Comparison of ENCODE assay signal across 8 cellular contexts in the genomic region with DNA sequence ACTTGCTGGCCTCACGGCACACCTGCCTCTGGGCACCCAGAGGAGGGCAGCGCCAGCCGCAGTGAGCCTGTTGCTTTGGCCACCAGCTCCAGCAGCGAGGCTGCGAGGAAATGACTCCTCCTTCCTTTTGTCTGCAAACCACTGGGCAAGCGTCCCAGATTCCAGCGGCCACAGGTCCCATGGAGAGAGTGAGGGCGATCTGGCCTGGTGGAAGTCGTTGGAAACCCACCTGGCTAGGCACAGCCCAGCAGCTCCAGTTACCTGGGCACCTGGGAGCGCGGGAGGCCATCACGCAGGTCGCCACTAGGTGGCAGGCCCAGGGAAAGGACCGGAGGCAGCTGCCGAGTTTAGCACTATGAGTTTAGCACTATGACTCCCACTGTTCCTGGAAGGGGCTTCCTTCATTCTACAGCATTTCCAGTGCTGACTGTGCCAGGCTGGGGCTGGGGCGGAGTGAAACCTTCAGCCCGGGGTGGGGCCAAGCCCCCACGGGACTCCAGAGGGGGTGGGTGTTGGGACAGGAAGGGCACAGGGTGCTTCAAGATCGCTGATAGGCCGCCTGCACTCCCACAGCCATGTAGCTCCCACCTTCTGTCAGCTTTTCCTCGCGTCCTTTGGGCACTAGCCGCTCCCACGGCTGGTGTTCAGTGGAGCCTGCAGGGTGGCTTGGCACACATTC. TPM values are rescaled to one million over a fixed set of nuclear protein-coding genes. Genes with fewer than 3 reads are reported as not detected.
A peak's percentile ranks its signal among the peaks of the same experiment; 100 is the strongest.
DNase-seq lines count a peak whose midpoint lies in the region; ATAC-seq and TF ChIP-seq lines count a peak whose summit lies in the region.

No MANE protein-coding gene starts in this region.

- no peak overlapping the region for H3K4me3 ChIP-seq in endodermal cell (ENCODE audit: low read length)
- H3K4me3 ChIP-seq in vagina, result no peak overlapping the region

- H3K4me3 Mint-ChIP-seq in activated CD4-positive, alpha-beta memory T cell treated with anti-CD3 and anti-CD28 coated beads, Interleukin-2, amount 10 ng/mL, durations not matched to agents 7 days and 5 days, result no peak overlapping the region
- H3K4me3 Mint-ChIP-seq in endodermal cell (no peak overlapping the region), osteocyte (ENCODE audit: unreplicated experiment) (no peak overlapping the region)

- DNase-seq in AG09319 (ENCODE audit: extremely low read depth, low read depth) (no peak), NCI-H510A (lab: John Stamatoyannopoulos, UW) (peak; percentile 79), endodermal cell (peak; percentile 96), osteocyte (ENCODE audit: extremely low spot score, unreplicated experiment) (no peak), vagina (ENCODE audit: extremely low spot score in 2 of 2) (no peak)
- peak; percentile 71 for DNase-seq in activated CD4-positive, alpha-beta memory T cell treated with anti-CD3 and anti-CD28 coated beads, Interleukin-2, amount 10 ng/mL, durations not matched to agents 7 days and 5 days

- TF ChIP-seq CTCF in AG09319 (IDR thresholded peaks at IDR 0.05; ENCODE audit: low read depth, low read length) (peak; percentile 46), endodermal cell (conservative IDR thresholded peaks at IDR 0.05) (peak; percentile 92), osteocyte (IDR thresholded peaks at IDR 0.05) (peak; percentile 73), vagina (IDR thresholded peaks at IDR 0.05) (peak in 2 of 3 experiments; percentile 32 to 42)

- H3K36me3 ChIP-seq in endodermal cell (ENCODE audit: control insufficient read depth, insufficient read depth, low read length), result no peaks in the 10 kb centered on the region
- no peaks in the 10 kb centered on the region for H3K36me3 ChIP-seq in vagina

- H3K9ac ChIP-seq in endodermal cell (ENCODE audit: extremely low read depth, low read length, poor library complexity, severe bottlenecking), result no peak overlapping the region

- CTCF ChIA-PET in activated CD4-positive, alpha-beta memory T cell treated with anti-CD3 and anti-CD28 coated beads, Interleukin-2, amount 10 ng/mL, durations not matched to agents 7 days and 5 days (lab: Charles Lee), result interaction anchor here (0.7 to 7.1 kb wide), 28 partner anchors 10 to 278 kb away, joined by 3 to 108 read pairs (median 4); partner anchors contain the start of genes DNAJC11 and PLEKHG5

- H3K4me1 ChIP-seq in endodermal cell (ENCODE audit: control insufficient read depth, insufficient read depth, low read length), result peaks cover 4% of the 10 kb centered on the region
- peaks cover 58% of the 10 kb centered on the region for H3K4me1 ChIP-seq in vagina

- POLR2A ChIA-PET in activated CD4-positive, alpha-beta memory T cell treated with anti-CD3 and anti-CD28 coated beads, Interleukin-2, amount 10 ng/mL, durations not matched to agents 7 days and 5 days (lab: Charles Lee), result interaction anchor here (0.6 to 1.0 kb wide), 2 partner anchors 15 to 182 kb away, joined by 3 read pairs; no protein-coding TSS in a partner anchor

- 15 to 17% methylated on average over 14 to 24 of the region's 24 CpGs for WGBS in endodermal cell (ENCODE audit: insufficient coverage in 1 of 2, insufficient read length in 1 of 2), 2 experiments

- H3K27ac ChIP-seq in endodermal cell (ENCODE audit: low read depth, low read length), result no peak overlapping the region
- no peak overlapping the region for H3K27ac ChIP-seq in vagina

- no peaks in the 10 kb centered on the region for H3K9me3 Mint-ChIP-seq in activated CD4-positive, alpha-beta memory T cell treated with anti-CD3 and anti-CD28 coated beads, Interleukin-2, amount 10 ng/mL, durations not matched to agents 7 days and 5 days
- H3K9me3 Mint-ChIP-seq in endodermal cell, result no peaks in the 10 kb centered on the region
- no peaks in the 10 kb centered on the region for H3K9me3 Mint-ChIP-seq in osteocyte (ENCODE audit: unreplicated experiment)

- intact Hi-C loops in vagina (cut with DNase I), result no loop called here

- H3K36me3 Mint-ChIP-seq in activated CD4-positive, alpha-beta memory T cell treated with anti-CD3 and anti-CD28 coated beads, Interleukin-2, amount 10 ng/mL, durations not matched to agents 7 days and 5 days (ENCODE audit: low read depth), result no peaks in the 10 kb centered on the region
- H3K36me3 Mint-ChIP-seq in endodermal cell (ENCODE audit: low read depth) (no peaks in the 10 kb centered on the region), osteocyte (ENCODE audit: unreplicated experiment) (no peaks in the 10 kb centered on the region)

- H3K27me3 ChIP-seq in endodermal cell (ENCODE audit: control insufficient read depth, insufficient read depth, low read length, poor library complexity, severe bottlenecking), result peaks cover 99% of the 10 kb centered on the region
- peaks cover 18% of the 10 kb centered on the region for H3K27me3 ChIP-seq in vagina

- ATAC-seq in GM19395 (IDR thresholded peaks at IDR 0.05; ENCODE audit: unreplicated experiment) (peak; percentile 65), GM21737 (IDR thresholded peaks at IDR 0.05; ENCODE audit: unreplicated experiment) (no peak)

- peaks cover 35% of the 10 kb centered on the region for H3K4me1 Mint-ChIP-seq in activated CD4-positive, alpha-beta memory T cell treated with anti-CD3 and anti-CD28 coated beads, Interleukin-2, amount 10 ng/mL, durations not matched to agents 7 days and 5 days
- H3K4me1 Mint-ChIP-seq in endodermal cell (peaks cover 6% of the 10 kb centered on the region), osteocyte (ENCODE audit: unreplicated experiment) (peaks cover 16% of the 10 kb centered on the region)

- no peak for TF ChIP-seq POLR2A in vagina (IDR thresholded peaks at IDR 0.05)

- H3K27me3 Mint-ChIP-seq in activated CD4-positive, alpha-beta memory T cell treated with anti-CD3 and anti-CD28 coated beads, Interleukin-2, amount 10 ng/mL, durations not matched to agents 7 days and 5 days, result peaks cover 49% of the 10 kb centered on the region
- H3K27me3 Mint-ChIP-seq in endodermal cell (ENCODE audit: insufficient read depth), result peaks cover 93% of the 10 kb centered on the region
- peaks cover 39% of the 10 kb centered on the region for H3K27me3 Mint-ChIP-seq in osteocyte (ENCODE audit: unreplicated experiment)

- H3K27ac Mint-ChIP-seq in activated CD4-positive, alpha-beta memory T cell treated with anti-CD3 and anti-CD28 coated beads, Interleukin-2, amount 10 ng/mL, durations not matched to agents 7 days and 5 days, result no peak overlapping the region
- H3K27ac Mint-ChIP-seq in endodermal cell, result no peak overlapping the region
- H3K27ac Mint-ChIP-seq in osteocyte (ENCODE audit: unreplicated experiment), result no peak overlapping the region

- H3K9me3 ChIP-seq in endodermal cell (ENCODE audit: control insufficient read depth, low read length) (no peaks in the 10 kb centered on the region), vagina (no peaks in the 10 kb centered on the region)

RNA-seq across cellular contexts. Expression of gene ESPN, which starts 1.1 kb away (rescaled TPM):
- under 1 TPM; 0.96 to 0.98 TPM for total RNA-seq in activated CD4-positive, alpha-beta memory T cell treated with anti-CD3 and anti-CD28 coated beads, Interleukin-2, amount 10 ng/mL, durations not matched to agents 7 days and 5 days
- total RNA-seq in endodermal cell (10 to 100 TPM in 1 of 2 donors, 1 to 10 TPM in 1; 4.1 to 10.5 TPM), osteocyte (0.31 TPM in 1 of 2 replicates, not detected in the other), vagina (77.1 TPM)
- 4.7 TPM for polyA plus RNA-seq in endodermal cell (2013, experiment 1 of 2)
- 3.0 TPM for polyA plus RNA-seq in endodermal cell (2013, experiment 2 of 2)

RNA-seq across cellular contexts. Expression of gene HES2, which starts 3.7 kb away (rescaled TPM):
- under 1 TPM; 0.13 to 0.70 TPM for total RNA-seq in activated CD4-positive, alpha-beta memory T cell treated with anti-CD3 and anti-CD28 coated beads, Interleukin-2, amount 10 ng/mL, durations not matched to agents 7 days and 5 days
- total RNA-seq in endodermal cell, result not detected
- 0.46 TPM for polyA plus RNA-seq in endodermal cell (2013, experiment 1 of 2)
- 0.04 TPM for polyA plus RNA-seq in endodermal cell (2013, experiment 2 of 2)
- not detected in 2 replicates for total RNA-seq in osteocyte
- total RNA-seq in vagina, result 44.7 TPM

RNA-seq across cellular contexts. Expression of gene ACOT7, which starts 29.9 kb away (rescaled TPM):
- 10 to 100 TPM; 56.8 to 58.6 TPM for total RNA-seq in activated CD4-positive, alpha-beta memory T cell treated with anti-CD3 and anti-CD28 coated beads, Interleukin-2, amount 10 ng/mL, durations not matched to agents 7 days and 5 days
- 10 to 100 TPM; 51.3 to 70.7 TPM for total RNA-seq in endodermal cell
- polyA plus RNA-seq in endodermal cell (2013, experiment 1 of 2), result 87.9 TPM
- 87.7 TPM for polyA plus RNA-seq in endodermal cell (2013, experiment 2 of 2)
- total RNA-seq in osteocyte, result 21.6 and 21.8 TPM in 2 replicates
- total RNA-seq in vagina, result 38.8 TPM

RNA-seq across cellular contexts. Expression of gene TNFRSF25, which starts 42.5 kb away (rescaled TPM):
- 10 to 100 TPM; 82.9 to 85.1 TPM for total RNA-seq in activated CD4-positive, alpha-beta memory T cell treated with anti-CD3 and anti-CD28 coated beads, Interleukin-2, amount 10 ng/mL, durations not matched to agents 7 days and 5 days
- total RNA-seq in endodermal cell (10 to 100 TPM; 25.9 to 26.9 TPM), osteocyte (26.4 and 27.9 TPM in 2 replicates), vagina (32.7 TPM)
- polyA plus RNA-seq in endodermal cell (2013, experiment 1 of 2), result 39.9 TPM
- 30.2 TPM for polyA plus RNA-seq in endodermal cell (2013, experiment 2 of 2)

Comparison
In these comparisons a context has a peak if more than half of its experiments do, and no peak if none do; other contexts are left out.
1. DNase-seq: peak in NCI-H510A (single experiment), activated CD4-positive, alpha-beta memory T cell treated with anti-CD3 and anti-CD28 coated beads, Interleukin-2, amount 10 ng/mL, durations not matched to agents 7 days and 5 days (single experiment) and endodermal cell (single experiment); none in AG09319 (single experiment), osteocyte (single experiment) and vagina (0 of 2).
2. CTCF ChIP-seq: peak in every context shown above with its lines; median percentile 92 in endodermal cell; 73 in osteocyte; 46 in AG09319; 37 in vagina.
3. RNA of gene HES2, which starts 3.7 kb away (total RNA-seq): 44.7 TPM in vagina (single experiment); 0.13 to 0.70 TPM in activated CD4-positive, alpha-beta memory T cell treated with anti-CD3 and anti-CD28 coated beads, Interleukin-2, amount 10 ng/mL, durations not matched to agents 7 days and 5 days, not detected in endodermal cell and not detected in osteocyte; every median in the first group is over 10 times any median in the second.